Comparison of ENCODE assay signal across 1 cellular context in the genomic region with DNA sequence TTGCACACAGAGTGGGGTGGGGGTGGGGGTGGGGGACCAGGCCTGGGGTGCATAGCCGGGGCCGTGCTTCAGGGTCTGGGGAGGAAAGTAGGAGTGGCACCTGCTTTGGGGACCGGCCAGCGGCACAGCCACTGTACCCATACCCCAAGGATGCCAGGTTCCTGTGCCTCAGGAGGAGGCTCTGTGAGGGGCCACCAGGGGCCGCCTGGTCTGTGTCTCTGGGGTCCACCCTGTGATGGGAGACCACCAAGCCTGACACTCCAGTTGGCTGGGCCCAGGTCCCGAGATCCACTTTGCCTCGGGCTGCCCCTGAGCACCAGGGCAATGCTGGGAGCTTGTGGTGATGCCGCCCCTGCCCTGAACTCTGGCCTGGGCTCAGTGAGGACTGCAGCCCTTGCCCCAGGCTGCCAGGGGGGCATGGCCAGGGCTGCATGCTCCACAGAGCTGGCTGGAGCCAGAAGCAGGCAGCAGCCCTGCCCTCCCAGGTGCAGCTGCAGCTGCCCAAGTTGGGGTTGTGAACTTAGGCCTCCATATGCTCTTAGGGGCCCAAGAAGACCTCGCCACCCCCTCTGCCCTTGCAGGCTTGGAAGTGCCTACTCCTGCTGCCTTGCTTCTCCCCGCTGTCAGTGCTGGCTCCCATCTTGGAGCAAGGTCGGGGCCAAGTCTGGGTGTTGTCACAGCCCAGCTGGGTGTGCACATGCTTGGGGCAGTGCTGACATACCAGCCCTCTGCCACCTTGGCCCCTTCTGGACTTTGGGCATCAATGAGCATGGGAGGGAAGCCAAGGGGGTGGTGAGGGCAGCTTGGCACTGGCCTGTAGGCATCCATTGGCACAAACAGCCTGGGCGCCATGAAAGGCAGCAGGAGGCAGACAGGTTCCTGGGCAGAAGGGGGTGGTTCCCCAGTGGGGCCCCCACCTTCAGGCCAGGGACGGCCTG.
TF ChIP-seq lines count a peak whose summit lies in the region.

No MANE protein-coding gene starts in this region.

TF ChIP-seq in H1, 55 proteins besides CTCF, POLR2A, EP300 and RAD21:
- no peak for TF ChIP-seq MAFK (IDR thresholded peaks at IDR 0.05; ENCODE audit: low read depth, low read length)
- TF ChIP-seq, protein P1, sequence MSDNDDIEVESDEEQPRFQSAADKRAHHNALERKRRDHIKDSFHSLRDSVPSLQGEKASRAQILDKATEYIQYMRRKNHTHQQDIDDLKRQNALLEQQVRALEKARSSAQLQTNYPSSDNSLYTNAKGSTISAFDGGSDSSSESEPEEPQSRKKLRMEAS (IDR thresholded peaks at IDR 0.05): no peak
- TF ChIP-seq JUND (IDR thresholded peaks at IDR 0.05; ENCODE audit: low read length): no peak
- no peak for TF ChIP-seq CHD2 (IDR thresholded peaks at IDR 0.05; ENCODE audit: low read length)
TF ChIP-seq in H1: peak in this region for 0.
